Comparison of ENCODE assay signal across 9 cellular contexts in genomic region chr14:90820958-90821357, GRCh38. TPM values are rescaled to one million over a fixed set of nuclear protein-coding genes. Genes with fewer than 3 reads are reported as not detected.
DNase-seq lines count a peak whose midpoint lies in the region; ATAC-seq, FAIRE-seq and TF ChIP-seq lines count a peak whose summit lies in the region.
"Had no signal": no experiment of that assay in that cellular context is flagged by ENCODE, and none has a peak within 500 bp of the region (broad histone marks: within the 10 kb centered on the region; RNA-seq: fewer than 3 reads in every experiment).

No MANE protein-coding gene starts in this region.

- H3K9me3 ChIP-seq in HEK293 (ENCODE audit: control insufficient read depth, insufficient read depth, low read depth, low read length) (no peaks in the 10 kb centered on the region), small intestine (ENCODE audit: control insufficient read depth, low read depth) (no peaks in the 10 kb centered on the region)

- H3K4me1 Mint-ChIP-seq in activated naive CD4-positive, alpha-beta T cell treated with anti-CD3 and anti-CD28 coated beads for 36 hours (ENCODE audit: low read depth): peaks cover 9% of the 10 kb centered on the region

- H3K4me1 ChIP-seq in HEK293 (ENCODE audit: control insufficient read depth, insufficient read depth, low read length): no peaks in the 10 kb centered on the region
- H3K4me1 ChIP-seq in small intestine (ENCODE audit: control insufficient read depth in 2 of 2, insufficient read depth in 1 of 2, low read depth in 1 of 2, low read length in 1 of 2): no peaks in the 10 kb centered on the region

- H3K27me3 Mint-ChIP-seq in activated naive CD4-positive, alpha-beta T cell treated with anti-CD3 and anti-CD28 coated beads for 36 hours (ENCODE audit: low read depth): no peaks in the 10 kb centered on the region

- intact Hi-C loops in activated naive CD4-positive, alpha-beta T cell treated with anti-CD3 and anti-CD28 coated beads for 36 hours (cut with micrococcal nuclease): no loop called here

- ATAC-seq in omental fat pad (ENCODE audit: low FRiP score): no peak
- ATAC-seq: HCT116 had no signal

- CTCF ChIA-PET in HEK293 (lab: Yijun Ruan, JAX): interaction anchor here (0.6 to 1.2 kb wide), 2 partner anchors 10 to 62 kb away, joined by 3 to 5 read pairs; no protein-coding TSS in a partner anchor
- CTCF ChIA-PET in activated naive CD4-positive, alpha-beta T cell treated with anti-CD3 and anti-CD28 coated beads for 36 hours (lab: Charles Lee): no interaction called here

- peak; percentile 55 for DNase-seq in EL
- peak; percentile 14 for DNase-seq in RPMI8226
- DNase-seq in activated naive CD4-positive, alpha-beta T cell treated with anti-CD3 and anti-CD28 coated beads for 36 hours: peak; percentile 84
- DNase-seq in small intestine: peak; percentile 36
- no peak for DNase-seq in omental fat pad (ENCODE audit: low spot score)
- no peak for DNase-seq in 8988T
- no peak for DNase-seq in T1000 (lab: John Stamatoyannopoulos, UW)

- peaks cover 11% of the 10 kb centered on the region for H3K9me3 Mint-ChIP-seq in activated naive CD4-positive, alpha-beta T cell treated with anti-CD3 and anti-CD28 coated beads for 36 hours

- WGBS in small intestine, 3 donors: 45 to 49% (median 49%) methylated on average over 11 of the region's 11 CpGs

- no peaks in the 10 kb centered on the region for H3K27me3 ChIP-seq in small intestine (ENCODE audit: control insufficient read depth in 2 of 2, insufficient read depth in 2 of 2, low read length in 2 of 2)

- no peak overlapping the region for H3K4me3 Mint-ChIP-seq in activated naive CD4-positive, alpha-beta T cell treated with anti-CD3 and anti-CD28 coated beads for 36 hours

- no peaks in the 10 kb centered on the region for H3K36me3 Mint-ChIP-seq in activated naive CD4-positive, alpha-beta T cell treated with anti-CD3 and anti-CD28 coated beads for 36 hours (ENCODE audit: low read depth)

- H3K27ac ChIP-seq in HEK293 (ENCODE audit: extremely low read depth, low read depth, low read length) (no peak overlapping the region), small intestine (ENCODE audit: low read depth in 1 of 2, low read length in 1 of 2) (no peak overlapping the region)

- no peak overlapping the region for H3K27ac Mint-ChIP-seq in activated naive CD4-positive, alpha-beta T cell treated with anti-CD3 and anti-CD28 coated beads for 36 hours

- no peak for FAIRE-seq in small intestine (lab: Jason Lieb, UNC)

- H3K36me3 ChIP-seq in HEK293 (ENCODE audit: control insufficient read depth in 2 of 2, insufficient read depth in 1 of 2, low read length in 2 of 2) (no peaks in the 10 kb centered on the region), small intestine (ENCODE audit: control insufficient read depth in 2 of 2, insufficient read depth in 2 of 2, low read length in 2 of 2) (no peaks in the 10 kb centered on the region)

- H3K4me3 ChIP-seq in HEK293 (ENCODE audit: low read depth, low read length) (no peak overlapping the region), small intestine (ENCODE audit: low read depth in 1 of 2, low read length in 2 of 2) (no peak overlapping the region)

- no peak for TF ChIP-seq CTCF in HEK293 (tag by site-specific recombination; IDR thresholded peaks at IDR 0.05)
- TF ChIP-seq CTCF in omental fat pad (IDR thresholded peaks at IDR 0.05): no peak

- POLR2A ChIA-PET in HEK293 (lab: Yijun Ruan, JAX): no interaction called here

TF ChIP-seq in HEK293, 187 proteins besides CTCF, POLR2A, EP300 and RAD21:
- TF ChIP-seq ZNF664 (tag by site-specific recombination; IDR thresholded peaks at IDR 0.05): peak; percentile 21; the same call in 1 of the 2 replicates
- no peak for TF ChIP-seq SP7 (tag by site-specific recombination; IDR thresholded peaks at IDR 0.05)
- no peak for TF ChIP-seq MEIS1 (CRISPR knock-in tag; IDR thresholded peaks at IDR 0.05; ENCODE audit: borderline replicate concordance)
- peak; percentile 77 for TF ChIP-seq ZFHX2 (tag by site-specific recombination; conservative IDR thresholded peaks at IDR 0.05)
- TF ChIP-seq, protein P1, sequence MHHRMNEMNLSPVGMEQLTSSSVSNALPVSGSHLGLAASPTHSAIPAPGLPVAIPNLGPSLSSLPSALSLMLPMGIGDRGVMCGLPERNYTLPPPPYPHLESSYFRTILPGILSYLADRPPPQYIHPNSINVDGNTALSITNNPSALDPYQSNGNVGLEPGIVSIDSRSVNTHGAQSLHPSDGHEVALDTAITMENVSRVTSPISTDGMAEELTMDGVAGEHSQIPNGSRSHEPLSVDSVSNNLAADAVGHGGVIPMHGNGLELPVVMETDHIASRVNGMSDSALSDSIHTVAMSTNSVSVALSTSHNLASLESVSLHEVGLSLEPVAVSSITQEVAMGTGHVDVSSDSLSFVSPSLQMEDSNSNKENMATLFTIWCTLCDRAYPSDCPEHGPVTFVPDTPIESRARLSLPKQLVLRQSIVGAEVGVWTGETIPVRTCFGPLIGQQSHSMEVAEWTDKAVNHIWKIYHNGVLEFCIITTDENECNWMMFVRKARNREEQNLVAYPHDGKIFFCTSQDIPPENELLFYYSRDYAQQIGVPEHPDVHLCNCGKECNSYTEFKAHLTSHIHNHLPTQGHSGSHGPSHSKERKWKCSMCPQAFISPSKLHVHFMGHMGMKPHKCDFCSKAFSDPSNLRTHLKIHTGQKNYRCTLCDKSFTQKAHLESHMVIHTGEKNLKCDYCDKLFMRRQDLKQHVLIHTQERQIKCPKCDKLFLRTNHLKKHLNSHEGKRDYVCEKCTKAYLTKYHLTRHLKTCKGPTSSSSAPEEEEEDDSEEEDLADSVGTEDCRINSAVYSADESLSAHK (tag by site-specific recombination; IDR thresholded peaks at IDR 0.05): peak; percentile 96
- TF ChIP-seq ZIC2 (tag by site-specific recombination; IDR thresholded peaks at IDR 0.05): peak; percentile 60
- no peak for TF ChIP-seq ZNF2 (tag by site-specific recombination; IDR thresholded peaks at IDR 0.05)

RNA-seq across cellular contexts. Expression of gene TTC7B, which starts 4.7 kb away (rescaled TPM):
- total RNA-seq in activated naive CD4-positive, alpha-beta T cell treated with anti-CD3 and anti-CD28 coated beads for 36 hours: 1 to 10 TPM; 5.6 to 6.5 TPM
- polyA plus RNA-seq in small intestine: 1 to 10 TPM; 2.9 to 8.8 (median 3.0) TPM
- total RNA-seq in omental fat pad: 10 to 100 TPM; 31.9 to 56.3 (median 38.4) TPM

Comparison
In these comparisons a context has a peak if more than half of its experiments do, and no peak if none do; other contexts are left out.
1. DNase-seq: peak in EL (single experiment), RPMI8226 (single experiment), activated naive CD4-positive, alpha-beta T cell treated with anti-CD3 and anti-CD28 coated beads for 36 hours (single experiment) and small intestine (single experiment); none in omental fat pad (single experiment), 8988T (single experiment) and T1000 (single experiment).
2. RNA of gene TTC7B, which starts 4.7 kb away (total RNA-seq): 31.9 to 56.3 TPM in omental fat pad; 5.6 to 6.5 TPM in activated naive CD4-positive, alpha-beta T cell treated with anti-CD3 and anti-CD28 coated beads for 36 hours; every median in the first group is over 4 times any median in the second.